In the genomic region with DNA sequence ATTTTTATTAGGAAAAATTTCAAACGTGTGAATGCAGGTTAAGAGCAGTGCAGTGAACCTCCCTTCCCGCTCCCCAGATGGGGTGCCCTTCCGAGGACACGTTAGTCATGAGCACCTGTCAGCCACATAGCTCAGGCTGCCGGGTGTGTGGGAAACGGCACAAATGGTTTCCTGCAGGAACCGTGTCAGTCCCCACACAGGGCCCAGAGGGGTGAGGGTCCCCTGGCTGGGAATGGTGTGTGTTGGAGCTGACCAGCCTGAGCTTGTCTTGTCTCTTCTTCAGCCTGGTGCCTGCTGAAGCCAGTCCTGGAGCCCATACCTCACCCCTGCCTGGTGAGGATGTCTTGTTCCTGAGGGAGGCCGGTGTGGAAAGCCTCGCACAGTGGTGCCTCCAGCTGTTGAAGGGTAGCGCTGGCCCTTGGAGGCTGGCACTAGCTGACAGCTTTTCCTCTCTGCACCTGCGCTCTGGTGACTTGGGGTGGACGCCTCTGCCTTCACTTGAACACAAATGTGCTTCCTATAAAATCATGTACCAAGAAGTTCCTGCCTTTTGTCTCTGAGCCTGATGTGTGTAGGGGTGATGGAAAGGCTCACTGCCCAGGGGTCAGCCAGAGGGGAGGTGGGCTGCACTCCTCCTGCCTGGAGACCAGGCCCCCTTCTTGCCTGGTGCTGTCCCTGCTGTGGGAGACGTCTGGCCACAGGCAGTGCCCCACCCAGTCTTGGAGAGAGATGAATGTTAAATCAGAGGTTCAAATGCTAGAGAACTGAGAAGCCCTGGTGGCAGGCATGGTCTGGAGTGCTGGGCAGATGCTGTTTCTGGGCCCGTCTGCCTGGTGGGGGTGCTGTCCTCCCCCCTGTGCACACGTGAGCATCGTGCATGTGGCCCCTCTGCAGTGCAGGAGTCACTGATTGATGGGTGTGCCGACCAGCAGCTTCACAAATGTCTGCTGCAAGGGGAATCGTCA, we compare ENCODE assay signal across 17 cellular contexts.
DNase-seq lines count a peak whose midpoint lies in the region; ATAC-seq and TF ChIP-seq lines count a peak whose summit lies in the region.
"Had no signal": no experiment of that assay in that cellular context is flagged by ENCODE, and none has a peak within 500 bp of the region (broad histone marks: within the 10 kb centered on the region; RNA-seq: fewer than 3 reads in every experiment).

No MANE protein-coding gene starts in this region.

- no peak for ATAC-seq in Right ventricle myocardium superior (ENCODE audit: poor library complexity)
- no peak for ATAC-seq in left ventricle myocardium superior
- ATAC-seq in omental fat pad (ENCODE audit: low FRiP score) = no peak
- no peak for ATAC-seq in upper lobe of right lung
- no peak for ATAC-seq in GM18870 (IDR thresholded peaks at IDR 0.05; ENCODE audit: unreplicated experiment)
- no peak for ATAC-seq in GM18873 (IDR thresholded peaks at IDR 0.05; ENCODE audit: low FRiP score, unreplicated experiment)
- ATAC-seq: left colon had no signal

- H3K27me3 ChIP-seq in dorsolateral prefrontal cortex (no peaks in the 10 kb centered on the region), upper lobe of right lung (no peaks in the 10 kb centered on the region)
- H3K27me3 ChIP-seq: MG63, testis had no signal

- TF ChIP-seq CTCF in dorsolateral prefrontal cortex (IDR thresholded peaks at IDR 0.05 in 54 of 56, conservative IDR thresholded peaks at IDR 0.05 in 2 of 56; ENCODE audit: low read depth in 1 of 56, partially characterized antibody in 56 of 56) (no peak), omental fat pad (IDR thresholded peaks at IDR 0.05) (no peak), upper lobe of right lung (IDR thresholded peaks at IDR 0.05) (no peak)

- H3K4me3 ChIP-seq in dorsolateral prefrontal cortex (no peak overlapping the region), upper lobe of right lung (no peak overlapping the region)
- H3K4me3 ChIP-seq: MG63, testis had no signal

- intact Hi-C loops in Right ventricle myocardium superior (cut with DNase I) (no loop called here), left ventricle myocardium superior (cut with micrococcal nuclease) (no loop called here), dorsolateral prefrontal cortex (cut with DNase I) (no loop called here), upper lobe of right lung (cut with DNase I) (no loop called here)

- no peaks in the 10 kb centered on the region for H3K4me1 ChIP-seq in upper lobe of right lung
- H3K4me1 ChIP-seq: testis had no signal

- H3K27ac ChIP-seq in dorsolateral prefrontal cortex (no peak overlapping the region), upper lobe of right lung (no peak overlapping the region)
- H3K27ac ChIP-seq: testis had no signal

- DNase-seq in Right ventricle myocardium superior (peak; percentile 30), left ventricle myocardium superior (no peak), dorsolateral prefrontal cortex (peak in 6 of 10 donors; percentile 6 to 29 (median 23)), omental fat pad (ENCODE audit: low spot score) (peak; percentile 14), upper lobe of right lung (peak; percentile 40), NCI-H2227 (lab: John Stamatoyannopoulos, UW; ENCODE audit: unreplicated experiment) (no peak)
- DNase-seq: activated CD4-positive, alpha-beta T cell treated with anti-CD3 and anti-CD28 coated beads, Interleukin-2, amount 10 ng/mL, durations not matched to agents 24 days and 14 days; activated naive CD4-positive, alpha-beta T cell; MG63; NCI-H1436; NCI-H2171; NCI-H69; SHP77 treated with DMSO at 0.1 percent for 48 hours; testis had no signal

- H3K9me3 ChIP-seq in upper lobe of right lung = peaks cover 11% of the 10 kb centered on the region
- H3K9me3 ChIP-seq: testis had no signal

- H3K36me3 ChIP-seq in upper lobe of right lung = peaks cover 44% of the 10 kb centered on the region

Comparison
In these comparisons a context has a peak if more than half of its experiments do, and no peak if none do; other contexts are left out.
1. DNase-seq: peak in Right ventricle myocardium superior (single experiment), dorsolateral prefrontal cortex (6 of 10), omental fat pad (single experiment) and upper lobe of right lung (single experiment); none in left ventricle myocardium superior (single experiment) and NCI-H2227 (single experiment).